ENCODE assay signal across 11 cellular contexts in the genomic region with DNA sequence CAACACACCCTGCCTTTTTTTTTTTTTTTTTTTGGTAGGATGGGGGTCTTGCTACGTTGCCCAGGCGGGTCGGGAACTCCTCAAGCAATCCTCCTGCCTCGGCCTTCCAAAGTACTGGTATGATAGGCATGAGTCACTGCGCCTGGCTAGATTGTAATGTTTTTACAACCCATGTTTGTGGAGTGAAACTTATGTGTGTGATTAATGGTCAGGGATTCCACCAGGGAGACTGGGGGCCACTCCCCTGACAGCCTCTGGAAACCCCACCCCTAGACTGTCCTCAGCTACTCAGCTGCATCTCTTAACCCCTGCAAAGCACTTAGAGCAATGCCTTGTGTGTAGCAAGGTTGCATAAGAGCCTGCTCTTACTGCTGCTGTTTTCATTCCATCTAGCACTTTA.
DNase-seq lines count a peak whose midpoint lies in the region; ATAC-seq and TF ChIP-seq lines count a peak whose summit lies in the region.
"Had no signal": no experiment of that assay in that cellular context is flagged by ENCODE, and none has a peak within 500 bp of the region (broad histone marks: within the 10 kb centered on the region; RNA-seq: fewer than 3 reads in every experiment).

No MANE protein-coding gene starts in this region.

- H3K9me3 ChIP-seq in RWPE2 (ENCODE audit: severe bottlenecking), result no peaks in the 10 kb centered on the region

- H3K4me3 ChIP-seq in RWPE2 (ENCODE audit: severe bottlenecking) (no peak overlapping the region), skeletal muscle cell (ENCODE audit: low read depth, low read length) (no peak overlapping the region)

- DNase-seq in ELR (ENCODE audit: low read depth) (peak; percentile 87), RWPE2 (ENCODE audit: low spot score) (peak; percentile 73), fibroblast of the conjunctiva (ENCODE audit: low read depth) (peak; percentile 94), skeletal muscle cell (ENCODE audit: low read depth) (peak; percentile 93), DMS 273 treated with DMSO at 0.1 percent for 48 hours (lab: John Stamatoyannopoulos, UW) (no peak), NCI-H1417 (lab: John Stamatoyannopoulos, UW) (no peak)
- DNase-seq in T-helper 2 cell treated with Interferon-gamma antibody and Interleukin-4, amounts not matched to agents 5 μg/mL and 100 μg/mL, for 36 hours (ENCODE audit: low spot score), result no peak
- DNase-seq in activated T-cell treated with anti-CD3 and anti-CD28 coated beads, Interleukin-2, amount 50 U/mL, for 24 hours, result no peak
- DNase-seq: DND-41; effector memory CD8-positive, alpha-beta T cell; NCI-H2081 treated with DMSO at 0.1 percent for 48 hours had no signal

- H3K4me3 Mint-ChIP-seq in T-helper 2 cell treated with Interferon-gamma antibody and Interleukin-4, amounts not matched to agents 5 μg/mL and 100 μg/mL, for 36 hours, result no peak overlapping the region
- no peak overlapping the region for H3K4me3 Mint-ChIP-seq in activated T-cell treated with anti-CD3 and anti-CD28 coated beads, Interleukin-2, amount 50 U/mL, for 24 hours
- H3K4me3 Mint-ChIP-seq: effector memory CD8-positive, alpha-beta T cell had no signal

- H3K27ac ChIP-seq in RWPE2 (ENCODE audit: poor library complexity, severe bottlenecking), result peak overlapping the region; percentile 8

- no peaks in the 10 kb centered on the region for H3K4me1 Mint-ChIP-seq in T-helper 2 cell treated with Interferon-gamma antibody and Interleukin-4, amounts not matched to agents 5 μg/mL and 100 μg/mL, for 36 hours (ENCODE audit: low read depth)
- peaks cover 4% of the 10 kb centered on the region for H3K4me1 Mint-ChIP-seq in activated T-cell treated with anti-CD3 and anti-CD28 coated beads, Interleukin-2, amount 50 U/mL, for 24 hours (ENCODE audit: low read depth)

- no peaks in the 10 kb centered on the region for H3K36me3 ChIP-seq in RWPE2 (ENCODE audit: low read depth)

- no peak for TF ChIP-seq CTCF in RWPE2 (IDR thresholded peaks at IDR 0.05; ENCODE audit: poor library complexity, severe bottlenecking)

- peak; percentile 96 for ATAC-seq in RWPE2 (ENCODE audit: low read depth)
- ATAC-seq: effector memory CD8-positive, alpha-beta T cell had no signal

- H3K9me3 Mint-ChIP-seq in T-helper 2 cell treated with Interferon-gamma antibody and Interleukin-4, amounts not matched to agents 5 μg/mL and 100 μg/mL, for 36 hours, result no peaks in the 10 kb centered on the region
- H3K9me3 Mint-ChIP-seq in activated T-cell treated with anti-CD3 and anti-CD28 coated beads, Interleukin-2, amount 50 U/mL, for 24 hours, result no peaks in the 10 kb centered on the region
- H3K9me3 Mint-ChIP-seq: effector memory CD8-positive, alpha-beta T cell had no signal

- no peaks in the 10 kb centered on the region for H3K27me3 ChIP-seq in RWPE2 (ENCODE audit: insufficient read depth, poor library complexity, severe bottlenecking)

- no peak overlapping the region for H3K27ac Mint-ChIP-seq in T-helper 2 cell treated with Interferon-gamma antibody and Interleukin-4, amounts not matched to agents 5 μg/mL and 100 μg/mL, for 36 hours
- no peak overlapping the region for H3K27ac Mint-ChIP-seq in activated T-cell treated with anti-CD3 and anti-CD28 coated beads, Interleukin-2, amount 50 U/mL, for 24 hours
- H3K27ac Mint-ChIP-seq: effector memory CD8-positive, alpha-beta T cell had no signal

- no peaks in the 10 kb centered on the region for H3K4me1 ChIP-seq in RWPE2 (ENCODE audit: insufficient read depth, poor library complexity, severe bottlenecking)

- H3K27me3 Mint-ChIP-seq in T-helper 2 cell treated with Interferon-gamma antibody and Interleukin-4, amounts not matched to agents 5 μg/mL and 100 μg/mL, for 36 hours (ENCODE audit: low read depth), result no peaks in the 10 kb centered on the region
- H3K27me3 Mint-ChIP-seq in activated T-cell treated with anti-CD3 and anti-CD28 coated beads, Interleukin-2, amount 50 U/mL, for 24 hours, result no peaks in the 10 kb centered on the region
- H3K27me3 Mint-ChIP-seq: effector memory CD8-positive, alpha-beta T cell had no signal

- H3K36me3 Mint-ChIP-seq in T-helper 2 cell treated with Interferon-gamma antibody and Interleukin-4, amounts not matched to agents 5 μg/mL and 100 μg/mL, for 36 hours (ENCODE audit: low read depth), result no peaks in the 10 kb centered on the region
- no peaks in the 10 kb centered on the region for H3K36me3 Mint-ChIP-seq in activated T-cell treated with anti-CD3 and anti-CD28 coated beads, Interleukin-2, amount 50 U/mL, for 24 hours (ENCODE audit: low read depth)

Comparison
In these comparisons a context has a peak if more than half of its experiments do, and no peak if none do; other contexts are left out.
1. DNase-seq: peak in ELR (single experiment), RWPE2 (single experiment), fibroblast of the conjunctiva (single experiment) and skeletal muscle cell (single experiment); none in T-helper 2 cell treated with Interferon-gamma antibody and Interleukin-4, amounts not matched to agents 5 μg/mL and 100 μg/mL, for 36 hours (single experiment), DMS 273 treated with DMSO at 0.1 percent for 48 hours (single experiment), NCI-H1417 (0 of 3) and activated T-cell treated with anti-CD3 and anti-CD28 coated beads, Interleukin-2, amount 50 U/mL, for 24 hours (single experiment).